ENCODE assay signal across 28 cellular contexts in the genomic region with DNA sequence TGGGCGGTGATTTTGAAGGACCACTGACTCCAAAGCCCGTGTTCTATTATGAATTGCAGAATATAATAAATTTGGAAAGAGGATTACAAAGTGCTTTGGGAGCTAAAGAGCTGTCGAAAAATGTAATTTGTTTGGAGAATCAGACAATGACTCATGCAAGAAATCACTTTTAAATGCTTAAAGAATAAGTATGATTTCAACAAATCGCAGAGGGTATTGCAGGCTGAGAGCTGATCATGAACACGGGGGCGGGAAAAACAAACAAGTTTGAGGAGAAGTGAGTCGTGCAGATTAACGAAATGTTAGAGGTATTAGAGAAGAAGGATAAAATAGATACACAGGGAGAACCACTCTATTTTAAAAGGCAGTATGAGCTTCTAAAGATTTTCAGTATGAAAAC.
"Had no signal": no experiment of that assay in that cellular context is flagged by ENCODE, and none has a peak within 500 bp of the region (broad histone marks: within the 10 kb centered on the region; RNA-seq: fewer than 3 reads in every experiment).

No MANE protein-coding gene starts in this region.

- H3K4me3 ChIP-seq: ascending aorta, dorsolateral prefrontal cortex, esophagus squamous epithelium, lower lobe of right lung, smooth muscle cell, stomach, suprapubic skin, tibial nerve had no signal

- H3K4me2 ChIP-seq: smooth muscle cell had no signal

- ATAC-seq: activated CD8-positive, alpha-beta memory T cell treated with anti-CD3 and anti-CD28 coated beads, Interleukin-2, amount 10 ng/mL, durations not matched to agents 7 days and 5 days; activated CD8-positive, alpha-beta T cell treated with anti-CD3 and anti-CD28 coated beads for 36 hours; foreskin keratinocyte; lower lobe of right lung; naive thymus-derived CD4-positive, alpha-beta T cell; sciatic nerve; stimulated activated memory B cell treated with anti-CD40 and anti-IgM and Interleukin-4, amounts not matched to agents 10 μg/mL and 1 μg/mL and 100 μg/mL, for 72 hours had no signal

- H3K9me3 ChIP-seq: ascending aorta, esophagus squamous epithelium, lower lobe of right lung, stomach, suprapubic skin, tibial nerve had no signal

- H3K27ac ChIP-seq: ascending aorta, brain microvascular endothelial cell, dorsolateral prefrontal cortex, esophagus squamous epithelium, foreskin keratinocyte, lower lobe of right lung, stomach, suprapubic skin, tibial nerve, WERI-Rb-1 had no signal

- H3K36me3 ChIP-seq: ascending aorta, brain microvascular endothelial cell, esophagus squamous epithelium, lower lobe of right lung, stomach, suprapubic skin, tibial nerve, WERI-Rb-1 had no signal

- DNase-seq: activated CD4-positive, alpha-beta T cell treated with anti-CD3 and anti-CD28 coated beads, Interleukin-2, amount 10 ng/mL, durations not matched to agents 7 days and 5 days; activated CD4-positive, CD25-positive, alpha-beta regulatory T cell treated with anti-CD3 and anti-CD28 coated beads, Interleukin-2, amount 50 U/mL, for 72 hours; activated CD8-positive, alpha-beta memory T cell treated with anti-CD3 and anti-CD28 coated beads, Interleukin-2, amount 10 ng/mL, durations not matched to agents 7 days and 5 days; activated CD8-positive, alpha-beta T cell treated with anti-CD3 and anti-CD28 coated beads for 36 hours; activated effector memory CD4-positive, alpha-beta T cell treated with anti-CD3 and anti-CD28 coated beads, Interleukin-2, amount 50 U/mL, for 16 hours; activated naive CD4-positive, alpha-beta T cell treated with anti-CD3 and anti-CD28 coated beads, Interleukin-2, amount 50 U/mL, for 16 hours; activated T-cell treated with anti-CD3 and anti-CD28 coated beads for 4 hours; brain microvascular endothelial cell; central memory CD4-positive, alpha-beta T cell; dorsolateral prefrontal cortex; esophagus squamous epithelium; foreskin keratinocyte; kidney; lower lobe of right lung; naive thymus-derived CD4-positive, alpha-beta T cell; occipital lobe; posterior cingulate gyrus; stimulated activated CD4-positive, alpha-beta T cell treated with anti-CD3 and anti-CD28 coated beads, Interleukin-15, amount 100 ng/mL, for 24 hours; stomach; T-helper 2 cell; WERI-Rb-1 had no signal

- FAIRE-seq: colon, kidney had no signal

- H3K27me3 ChIP-seq: ascending aorta, brain microvascular endothelial cell, dorsolateral prefrontal cortex, suprapubic skin, tibial nerve had no signal
